ENCODE assay signal across 11 cellular contexts in the genomic region with DNA sequence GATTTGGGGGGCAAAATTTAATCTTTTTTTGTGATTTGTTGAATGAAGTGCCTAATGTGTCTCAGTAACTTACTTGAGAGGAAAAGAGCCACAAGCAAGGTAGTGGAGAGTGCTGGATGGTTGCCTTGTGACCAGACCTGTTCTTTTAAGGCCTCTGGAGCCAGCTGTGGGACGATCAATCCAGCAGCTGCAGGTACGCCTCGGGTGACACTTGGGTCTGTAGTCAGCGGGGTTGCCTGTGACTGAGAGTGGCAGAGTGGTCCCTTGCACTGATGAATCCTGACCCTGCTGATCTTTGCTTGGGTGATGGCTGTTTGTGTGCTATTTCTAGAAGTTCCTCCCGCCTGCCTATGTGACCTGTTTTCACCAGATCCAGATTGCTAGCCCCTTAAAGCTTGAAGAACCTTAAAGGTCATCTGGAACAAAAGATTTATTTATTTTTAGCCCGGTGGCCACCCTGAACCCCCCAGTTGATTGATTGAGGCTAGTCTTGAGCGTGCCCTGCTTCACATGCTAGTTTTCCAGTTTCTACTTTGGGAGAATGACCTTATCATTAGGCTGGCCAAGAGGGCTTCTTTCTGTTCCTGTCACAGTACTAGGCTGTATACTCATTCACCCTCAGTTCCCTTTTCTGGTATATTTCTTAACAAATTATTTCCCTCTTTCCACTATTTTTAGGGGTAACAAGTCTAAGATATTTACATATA. TPM values are rescaled to one million over a fixed set of nuclear protein-coding genes. Genes with fewer than 3 reads are reported as not detected.
DNase-seq lines count a peak whose midpoint lies in the region; ATAC-seq and TF ChIP-seq lines count a peak whose summit lies in the region.
"Had no signal": no experiment of that assay in that cellular context is flagged by ENCODE, and none has a peak within 500 bp of the region (broad histone marks: within the 10 kb centered on the region; RNA-seq: fewer than 3 reads in every experiment).

No MANE protein-coding gene starts in this region.

- H3K9me3 ChIP-seq in sigmoid colon, result no peaks in the 10 kb centered on the region
- H3K9me3 ChIP-seq: SJSA1 had no signal

- TF ChIP-seq POLR2A in sigmoid colon (IDR thresholded peaks at IDR 0.05), result no peak

- peak overlapping the region; percentile 94 to 95 for H3K27ac Mint-ChIP-seq in effector memory CD8-positive, alpha-beta T cell

- intact Hi-C loops in sigmoid colon (cut with DNase I), result no loop called here

- peaks cover 0 to 10% (median 0%) of the 10 kb centered on the region in 4 donors for H3K4me1 ChIP-seq in sigmoid colon
- H3K4me1 ChIP-seq: SJSA1 had no signal

- peak overlapping the region; percentile 35 to 61 (median 50) for H3K27ac ChIP-seq in sigmoid colon
- H3K27ac ChIP-seq: SJSA1 had no signal

- no peaks in the 10 kb centered on the region for H3K27me3 Mint-ChIP-seq in effector memory CD8-positive, alpha-beta T cell

- TF ChIP-seq CTCF in GM12865 (IDR thresholded peaks at IDR 0.05; ENCODE audit: insufficient read depth, low read depth, low read length, missing control alignments), result no peak
- TF ChIP-seq CTCF in sigmoid colon (IDR thresholded peaks at IDR 0.05), result no peak

- H3K36me3 ChIP-seq in sigmoid colon, result no peaks in the 10 kb centered on the region
- H3K36me3 ChIP-seq: SJSA1 had no signal

- ATAC-seq in effector memory CD8-positive, alpha-beta T cell (replicated peaks), result no peak
- ATAC-seq in GM18502 (IDR thresholded peaks at IDR 0.05; ENCODE audit: poor library complexity, unreplicated experiment), result no peak

- H3K4me3 ChIP-seq in GM12865 (ENCODE audit: low read depth, low read length) (0 out of 2 replicates have a peak overlapping the region, but pooled peaks have one; percentile 5), sigmoid colon (no peak overlapping the region)
- H3K4me3 ChIP-seq: SJSA1 had no signal

- peaks cover 67% of the 10 kb centered on the region for H3K36me3 Mint-ChIP-seq in effector memory CD8-positive, alpha-beta T cell (ENCODE audit: insufficient read depth)

- 68 to 80% methylated on average over 7 of the region's 7 CpGs for WGBS in sigmoid colon, 2 donors

- no peaks in the 10 kb centered on the region for H3K9me3 Mint-ChIP-seq in effector memory CD8-positive, alpha-beta T cell

- TF ChIP-seq EP300 in sigmoid colon (IDR thresholded peaks at IDR 0.05), result no peak

- H3K4me1 Mint-ChIP-seq in effector memory CD8-positive, alpha-beta T cell (ENCODE audit: low read depth in 2 of 2), result peaks cover 90 to 95% of the 10 kb centered on the region in 2 donors

- DNase-seq in GM12865 (ENCODE audit: low read depth) (no peak), MV-4-11 (lab: John Stamatoyannopoulos, UW) (peak; percentile 73), sigmoid colon (no peak), RPMI8226 (no peak), DMS53 treated with DMSO at 0.1 percent for 48 hours (lab: John Stamatoyannopoulos, UW; ENCODE audit: unreplicated experiment) (no peak), cerebellar cortex (ENCODE audit: low spot score) (no peak)
- no peak for DNase-seq in effector memory CD8-positive, alpha-beta T cell
- DNase-seq: DMS79, NCI-H1048 had no signal

- peak overlapping the region; percentile 75 to 80 for H3K4me3 Mint-ChIP-seq in effector memory CD8-positive, alpha-beta T cell

- no peaks in the 10 kb centered on the region for H3K27me3 ChIP-seq in sigmoid colon
- H3K27me3 ChIP-seq: SJSA1 had no signal

RNA-seq across cellular contexts. Expression of a gene that starts 23.2 kb away (rescaled TPM):
- 10 to 100 TPM in 3 of 4 donors, 1 to 10 TPM in 1; 7.6 to 19.9 (median 12.7) TPM for total RNA-seq in sigmoid colon
- polyA plus RNA-seq in sigmoid colon, result 10 to 100 TPM in 1 of 3 donors, 1 to 10 TPM in 2; 4.2 to 16.2 (median 4.6) TPM
